In the genomic region with DNA sequence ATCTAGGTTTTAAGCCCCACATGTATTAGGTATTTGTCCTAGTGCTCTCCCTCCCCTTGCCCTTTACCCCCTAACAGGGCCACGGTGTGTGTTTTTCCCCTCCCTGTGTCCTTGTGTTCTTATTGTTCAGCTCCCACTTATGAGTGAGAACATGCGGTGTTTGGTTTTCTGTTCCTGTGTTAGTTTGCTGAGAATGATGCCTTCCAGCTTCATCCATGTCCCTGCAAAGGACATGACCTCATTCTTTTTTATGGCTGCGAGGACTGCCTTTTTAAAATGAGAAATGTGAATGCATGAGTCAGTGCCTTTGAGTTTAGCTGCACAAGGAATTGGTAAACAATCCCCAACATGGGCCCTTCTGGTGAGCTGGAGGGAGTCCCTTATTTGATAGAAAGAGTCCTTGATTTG, we compare ENCODE assay signal across 1 cellular context.
TF ChIP-seq lines count a peak whose summit lies in the region.

No MANE protein-coding gene starts in this region.

TF ChIP-seq in HEK293, 187 proteins besides CTCF, POLR2A, EP300 and RAD21 (continued from another document):
- TF ChIP-seq, protein P1, sequence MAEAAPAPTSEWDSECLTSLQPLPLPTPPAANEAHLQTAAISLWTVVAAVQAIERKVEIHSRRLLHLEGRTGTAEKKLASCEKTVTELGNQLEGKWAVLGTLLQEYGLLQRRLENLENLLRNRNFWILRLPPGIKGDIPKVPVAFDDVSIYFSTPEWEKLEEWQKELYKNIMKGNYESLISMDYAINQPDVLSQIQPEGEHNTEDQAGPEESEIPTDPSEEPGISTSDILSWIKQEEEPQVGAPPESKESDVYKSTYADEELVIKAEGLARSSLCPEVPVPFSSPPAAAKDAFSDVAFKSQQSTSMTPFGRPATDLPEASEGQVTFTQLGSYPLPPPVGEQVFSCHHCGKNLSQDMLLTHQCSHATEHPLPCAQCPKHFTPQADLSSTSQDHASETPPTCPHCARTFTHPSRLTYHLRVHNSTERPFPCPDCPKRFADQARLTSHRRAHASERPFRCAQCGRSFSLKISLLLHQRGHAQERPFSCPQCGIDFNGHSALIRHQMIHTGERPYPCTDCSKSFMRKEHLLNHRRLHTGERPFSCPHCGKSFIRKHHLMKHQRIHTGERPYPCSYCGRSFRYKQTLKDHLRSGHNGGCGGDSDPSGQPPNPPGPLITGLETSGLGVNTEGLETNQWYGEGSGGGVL (tag by site-specific recombination; IDR thresholded peaks at IDR 0.05) = peak; percentile 74
- TF ChIP-seq ZNF664 (tag by site-specific recombination; IDR thresholded peaks at IDR 0.05) = 0 out of 2 replicates have a peak, but pooled peaks have one; percentile 24
- TF ChIP-seq ZNF660 (tag by site-specific recombination; IDR thresholded peaks at IDR 0.05) = peak; percentile 77; the same call in 1 of the 2 replicates
- peak; percentile 43; the same call in 1 of the 2 replicates for TF ChIP-seq ZEB2 (tag by site-specific recombination; IDR thresholded peaks at IDR 0.05)
- TF ChIP-seq ZNF350 (tag by site-specific recombination; IDR thresholded peaks at IDR 0.05) = peak; percentile 48; the same call in 1 of the 2 replicates
TF ChIP-seq in HEK293: peak in this region for 19; not testable (repeated sequence) for 168.
